In genomic region chr13:110815471-110816204, GRCh38 we compare ENCODE assay signal across 19 cellular contexts.
DNase-seq lines count a peak whose midpoint lies in the region; ATAC-seq and TF ChIP-seq lines count a peak whose summit lies in the region.
"Had no signal": no experiment of that assay in that cellular context is flagged by ENCODE, and none has a peak within 500 bp of the region (broad histone marks: within the 10 kb centered on the region; RNA-seq: fewer than 3 reads in every experiment).

No MANE protein-coding gene starts in this region.

- H3K4me1 ChIP-seq in upper lobe of right lung (peaks cover 12% of the 10 kb centered on the region), ovary (ENCODE audit: insufficient read depth) (no peaks in the 10 kb centered on the region)

- DNase-seq in NCI-H2081 (lab: John Stamatoyannopoulos, UW) (peak; percentile 24 to 62), NCI-H2081 treated with DMSO at 0.1 percent for 48 hours (lab: John Stamatoyannopoulos, UW) (no peak), NCI-H345 treated with DMSO at 0.1 percent for 48 hours (lab: John Stamatoyannopoulos, UW; ENCODE audit: unreplicated experiment) (peak; percentile 66), astrocyte of the spinal cord (ENCODE audit: low read depth, low spot score) (peak; percentile 8), upper lobe of right lung (peak; percentile 30), ovary (no peak), ACHN (no peak), H4 (ENCODE audit: low spot score) (no peak)
- DNase-seq: activated naive CD4-positive, alpha-beta T cell treated with anti-CD3 and anti-CD28 coated beads for 36 hours; brain microvascular endothelial cell; CD4-positive, alpha-beta T cell; effector CD4-positive, alpha-beta T cell; NCI-H1105 treated with DMSO at 0.1 percent for 48 hours; stimulated activated CD4-positive, alpha-beta T cell treated with anti-CD3 and anti-CD28 coated beads, Interleukin-2, amount 100 ng/mL, for 48 hours; transverse colon had no signal

- H3K4me3 ChIP-seq in astrocyte of the spinal cord (ENCODE audit: low read depth, low read length) = no peak overlapping the region
- H3K4me3 ChIP-seq in upper lobe of right lung = no peak overlapping the region
- H3K4me3 ChIP-seq in ovary = no peak overlapping the region
- H3K4me3 ChIP-seq: right atrium auricular region, transverse colon had no signal

- H3K9me3 ChIP-seq in upper lobe of right lung (no peaks in the 10 kb centered on the region), ovary (no peaks in the 10 kb centered on the region)
- H3K9me3 ChIP-seq: right atrium auricular region, transverse colon had no signal

- intact Hi-C loops in upper lobe of right lung (cut with DNase I) = loop anchor here (10.0 kb wide), 1 partner anchor 231 kb away; no protein-coding TSS in a partner anchor
- intact Hi-C loops in ovary (cut with DNase I) = loop anchor here in 2 of 4 donors (5.0 to 10.0 kb wide), 3 partner anchors 101 to 223 kb away; partner anchors contain the start of gene ING1 (in 1 of the 2)

- no peaks in the 10 kb centered on the region for H3K36me3 ChIP-seq in upper lobe of right lung
- no peaks in the 10 kb centered on the region for H3K36me3 ChIP-seq in ovary
- H3K36me3 ChIP-seq: brain microvascular endothelial cell, right atrium auricular region, transverse colon had no signal

- no peak for ATAC-seq in upper lobe of right lung
- ATAC-seq: HepG2, WTC11 had no signal

- no peak for TF ChIP-seq POLR2A in ovary (IDR thresholded peaks at IDR 0.05)

- WGBS in ovary, 3 donors = 87 to 88% (median 88%) methylated on average over 13 of the region's 13 CpGs

- in situ Hi-C loops in astrocyte of the spinal cord (cut with HindIII; ENCODE audit: low sequenced_read_pairs) (no loop called here), ACHN (cut with HindIII; ENCODE audit: low pct_ligation_motif_present, low pct_unique_long_range_greater_than_20kb, low sequenced_read_pairs) (no loop called here)

- TF ChIP-seq EP300 in ovary (IDR thresholded peaks at IDR 0.05) = no peak

- no peak for TF ChIP-seq CTCF in astrocyte of the spinal cord (IDR thresholded peaks at IDR 0.05; ENCODE audit: low read depth, low read length)
- TF ChIP-seq CTCF in upper lobe of right lung (IDR thresholded peaks at IDR 0.05) = no peak
- no peak for TF ChIP-seq CTCF in ovary (IDR thresholded peaks at IDR 0.05)

- no peak overlapping the region for H3K27ac ChIP-seq in upper lobe of right lung
- H3K27ac ChIP-seq in ovary = no peak overlapping the region
- H3K27ac ChIP-seq: 22Rv1, brain microvascular endothelial cell, right atrium auricular region, transverse colon had no signal

- peaks cover 20% of the 10 kb centered on the region for H3K27me3 ChIP-seq in upper lobe of right lung
- H3K27me3 ChIP-seq in ovary = no peaks in the 10 kb centered on the region
- H3K27me3 ChIP-seq: brain microvascular endothelial cell, right atrium auricular region had no signal

Comparison
In these comparisons a context has a peak if more than half of its experiments do, and no peak if none do; other contexts are left out.
1. DNase-seq: peak in NCI-H2081 (2 of 2), NCI-H345 treated with DMSO at 0.1 percent for 48 hours (single experiment), astrocyte of the spinal cord (single experiment) and upper lobe of right lung (single experiment); none in NCI-H2081 treated with DMSO at 0.1 percent for 48 hours (single experiment), ovary (0 of 5), ACHN (single experiment) and H4 (single experiment).